ENCODE assay signal across 14 cellular contexts in genomic region chr1:224506141-224506814, GRCh38.
A peak's percentile ranks its signal among the peaks of the same experiment; 100 is the strongest.
DNase-seq lines count a peak whose midpoint lies in the region; ATAC-seq and TF ChIP-seq lines count a peak whose summit lies in the region.
"Had no signal": no experiment of that assay in that cellular context is flagged by ENCODE, and none has a peak within 500 bp of the region (broad histone marks: within the 10 kb centered on the region; RNA-seq: fewer than 3 reads in every experiment).

No MANE protein-coding gene starts in this region.

- peaks cover 57% of the 10 kb centered on the region for H3K4me1 ChIP-seq in A673 (ENCODE audit: insufficient read depth, low read length, poor library complexity, severe bottlenecking)
- peaks cover 39% of the 10 kb centered on the region for H3K4me1 ChIP-seq in muscle layer of colon (ENCODE audit: insufficient read depth, low read length)
- H3K4me1 ChIP-seq in upper lobe of right lung, result peaks cover 23% of the 10 kb centered on the region

- no peak for TF ChIP-seq POLR2A in erythroblast (IDR thresholded peaks at IDR 0.05; ENCODE audit: low read length)

- H3K4me3 Mint-ChIP-seq in stimulated activated naive CD8-positive, alpha-beta T cell treated with anti-CD3 and anti-CD28 coated beads, Interleukin-15, amount 100 ng/mL, for 72 hours, result no peak overlapping the region
- H3K4me3 Mint-ChIP-seq: CD8-positive, alpha-beta T cell had no signal

- H3K27me3 Mint-ChIP-seq in stimulated activated naive CD8-positive, alpha-beta T cell treated with anti-CD3 and anti-CD28 coated beads, Interleukin-15, amount 100 ng/mL, for 72 hours, result peaks cover 20% of the 10 kb centered on the region

- TF ChIP-seq CTCF in A673 (conservative IDR thresholded peaks at IDR 0.05; ENCODE audit: low read depth, low read length) (no peak), upper lobe of right lung (IDR thresholded peaks at IDR 0.05) (no peak)

- intact Hi-C loops in A673 (cut with micrococcal nuclease; ENCODE audit: unreplicated experiment) (loop anchor here (5.0 kb wide), 2 partner anchors 136 to 401 kb away; no protein-coding TSS in a partner anchor), upper lobe of right lung (cut with DNase I) (no loop called here)

- H3K9me3 Mint-ChIP-seq in stimulated activated naive CD8-positive, alpha-beta T cell treated with anti-CD3 and anti-CD28 coated beads, Interleukin-15, amount 100 ng/mL, for 72 hours, result no peaks in the 10 kb centered on the region
- H3K9me3 Mint-ChIP-seq: CD8-positive, alpha-beta T cell had no signal

- H3K4me3 ChIP-seq in A673 (ENCODE audit: low read depth, low read length, poor library complexity, severe bottlenecking), result no peak overlapping the region
- H3K4me3 ChIP-seq in muscle layer of colon (ENCODE audit: low read depth in 1 of 2, low read length in 2 of 2), result no peak overlapping the region
- H3K4me3 ChIP-seq in upper lobe of right lung, result no peak overlapping the region
- H3K4me3 ChIP-seq: tibial artery had no signal

- DNase-seq in A673 (ENCODE audit: low spot score) (no peak), NCI-H2171 (lab: John Stamatoyannopoulos, UW) (peak; percentile 43), erythroblast (lab: John Stamatoyannopoulos, UW) (peak; percentile 9 to 37), AG08395 (ENCODE audit: low spot score) (no peak), upper lobe of right lung (no peak), foreskin melanocyte (no peak)
- DNase-seq in stimulated activated naive CD8-positive, alpha-beta T cell treated with anti-CD3 and anti-CD28 coated beads, Interleukin-15, amount 100 ng/mL, for 72 hours, result no peak
- DNase-seq: activated effector memory CD4-positive, alpha-beta T cell treated with Interleukin-2 at 50 U/mL for 16 hours; CD8-positive, alpha-beta T cell; kidney; NCI-H345; tibial artery had no signal

- H3K4me1 Mint-ChIP-seq in stimulated activated naive CD8-positive, alpha-beta T cell treated with anti-CD3 and anti-CD28 coated beads, Interleukin-15, amount 100 ng/mL, for 72 hours, result peaks cover 23% of the 10 kb centered on the region

- ATAC-seq in upper lobe of right lung, result no peak
- no peak for ATAC-seq in stimulated activated naive CD8-positive, alpha-beta T cell treated with anti-CD3 and anti-CD28 coated beads, Interleukin-15, amount 100 ng/mL, for 72 hours
- ATAC-seq: CD8-positive, alpha-beta T cell had no signal

- no TSS peak for BruUV-seq in A673 (replicated peaks; lab: Mats Ljungman, UMichigan)

- H3K9me3 ChIP-seq in A673 (ENCODE audit: low read depth, low read length, poor library complexity, severe bottlenecking) (no peaks in the 10 kb centered on the region), muscle layer of colon (ENCODE audit: low read length) (no peaks in the 10 kb centered on the region), upper lobe of right lung (no peaks in the 10 kb centered on the region)
- H3K9me3 ChIP-seq: tibial artery had no signal

- no peaks in the 10 kb centered on the region for H3K27me3 ChIP-seq in A673 (replicated peaks; ENCODE audit: insufficient read depth, low read depth, low read length, poor library complexity)
- no peaks in the 10 kb centered on the region for H3K27me3 ChIP-seq in muscle layer of colon (ENCODE audit: control insufficient read depth in 1 of 2, insufficient read depth in 2 of 2, low read length in 2 of 2)
- no peaks in the 10 kb centered on the region for H3K27me3 ChIP-seq in upper lobe of right lung
- H3K27me3 ChIP-seq: tibial artery had no signal

- H3K27ac Mint-ChIP-seq in stimulated activated naive CD8-positive, alpha-beta T cell treated with anti-CD3 and anti-CD28 coated beads, Interleukin-15, amount 100 ng/mL, for 72 hours, result peak overlapping the region in 1 of 2 donors; percentile 87
- H3K27ac Mint-ChIP-seq: CD8-positive, alpha-beta T cell; progenitor cell of endocrine pancreas had no signal

- no peak overlapping the region for H3K9ac ChIP-seq in muscle layer of colon (ENCODE audit: low read length)

- POLR2A ChIA-PET in A673 (lab: Charles Lee; ENCODE audit: low non-redundant PET), result interaction anchor here (0.7 to 0.9 kb wide), 2 partner anchors 15 to 34 kb away, joined by 3 to 6 read pairs; no protein-coding TSS in a partner anchor

- H3K36me3 ChIP-seq in A673 (ENCODE audit: insufficient read depth, low read length, poor library complexity, severe bottlenecking) (no peaks in the 10 kb centered on the region), muscle layer of colon (ENCODE audit: insufficient read depth, low read length) (no peaks in the 10 kb centered on the region), upper lobe of right lung (no peaks in the 10 kb centered on the region)
- H3K36me3 ChIP-seq: tibial artery had no signal

- H3K27ac ChIP-seq in A673 (ENCODE audit: low read depth, low read length, poor library complexity, severe bottlenecking), result peak overlapping the region; percentile 62
- peak overlapping the region; percentile 28 for H3K27ac ChIP-seq in muscle layer of colon (ENCODE audit: low read depth, low read length)
- H3K27ac ChIP-seq in upper lobe of right lung, result no peak overlapping the region
- H3K27ac ChIP-seq: tibial artery had no signal

- CTCF ChIA-PET in A673 (lab: Charles Lee), result interaction anchor here (1.4 kb wide), 1 partner anchor 416 kb away, joined by 4 read pairs; no protein-coding TSS in a partner anchor

Comparison
In these comparisons a context has a peak if more than half of its experiments do, and no peak if none do; other contexts are left out.
1. DNase-seq: peak in NCI-H2171 (single experiment) and erythroblast (2 of 2); none in A673 (single experiment), AG08395 (single experiment), upper lobe of right lung (single experiment), foreskin melanocyte (single experiment) and stimulated activated naive CD8-positive, alpha-beta T cell treated with anti-CD3 and anti-CD28 coated beads, Interleukin-15, amount 100 ng/mL, for 72 hours (0 of 2).